In the genomic region with DNA sequence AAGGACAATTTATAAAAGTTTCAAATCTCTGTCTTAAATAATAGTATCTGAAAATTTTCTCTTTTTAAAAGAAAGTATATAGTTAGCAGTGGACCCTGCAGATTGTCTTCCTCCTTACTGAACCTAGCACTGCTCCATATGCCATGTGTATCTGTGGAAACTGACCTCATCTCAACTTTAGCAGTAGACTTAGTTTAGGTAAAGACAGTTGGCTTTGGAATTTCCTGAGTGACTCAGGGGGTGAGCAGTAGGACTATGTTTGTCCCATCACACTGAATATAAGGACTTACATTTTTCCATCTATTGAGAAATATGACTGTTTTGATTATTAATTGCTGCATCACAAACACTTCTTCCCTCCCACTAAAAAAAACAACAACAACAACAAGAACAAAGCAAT, we compare ENCODE assay signal across 31 cellular contexts.
DNase-seq lines count a peak whose midpoint lies in the region; ATAC-seq, FAIRE-seq and TF ChIP-seq lines count a peak whose summit lies in the region.
"Had no signal": no experiment of that assay in that cellular context is flagged by ENCODE, and none has a peak within 500 bp of the region (broad histone marks: within the 10 kb centered on the region; RNA-seq: fewer than 3 reads in every experiment).

No MANE protein-coding gene starts in this region.

- no peak overlapping the region for H2BK120ac ChIP-seq in trophoblast cell (ENCODE audit: insufficient read depth, low read length, poor library complexity)

- H3K9me3 ChIP-seq in breast epithelium (no peaks in the 10 kb centered on the region), trophoblast cell (ENCODE audit: insufficient read depth, low read depth, low read length) (no peaks in the 10 kb centered on the region), endodermal cell (ENCODE audit: control insufficient read depth, low read length) (no peaks in the 10 kb centered on the region)
- H3K9me3 ChIP-seq: adrenal gland, gastroesophageal sphincter, MG63, thyroid gland had no signal

- H3K79me2 ChIP-seq in trophoblast cell (ENCODE audit: control insufficient read depth, insufficient read depth, low read length, poor library complexity): no peaks in the 10 kb centered on the region

- BruUV-seq in MCF 10A (replicated peaks; lab: Mats Ljungman, UMichigan): no TSS peak

- no peak for FAIRE-seq in RCC 7860 (lab: Jason Lieb, UNC)

- H3K27me3 ChIP-seq in breast epithelium: no peaks in the 10 kb centered on the region
- H3K27me3 ChIP-seq in foreskin keratinocyte: no peaks in the 10 kb centered on the region
- no peaks in the 10 kb centered on the region for H3K27me3 ChIP-seq in trophoblast cell (ENCODE audit: insufficient read depth, low read length)
- no peaks in the 10 kb centered on the region for H3K27me3 ChIP-seq in endodermal cell (ENCODE audit: control insufficient read depth, insufficient read depth, low read length, poor library complexity, severe bottlenecking)
- H3K27me3 ChIP-seq: adrenal gland, dorsolateral prefrontal cortex, gastroesophageal sphincter, MG63, thyroid gland had no signal

- H2AFZ ChIP-seq in trophoblast cell (ENCODE audit: insufficient read depth, low read length, poor library complexity): no peak overlapping the region

- H2AK5ac ChIP-seq in trophoblast cell (ENCODE audit: low read length): no peak overlapping the region

- POLR2A ChIA-PET in MCF 10A (lab: Yijun Ruan, JAX): no interaction called here

- no peak for TF ChIP-seq POLR2A in breast epithelium (IDR thresholded peaks at IDR 0.05)

- H3K27me3 Mint-ChIP-seq in MCF 10A (ENCODE audit: insufficient read depth, unreplicated experiment): no peaks in the 10 kb centered on the region
- H3K27me3 Mint-ChIP-seq in endodermal cell (ENCODE audit: insufficient read depth): no peaks in the 10 kb centered on the region
- H3K27me3 Mint-ChIP-seq: activated CD4-positive, alpha-beta memory T cell treated with anti-CD3 and anti-CD28 coated beads for 36 hours; B cell; IgD-negative memory B cell; stimulated activated naive CD8-positive, alpha-beta T cell treated with anti-CD3 and anti-CD28 coated beads, Interleukin-15, Interleukin-2, amounts not matched to agents 100 ng/mL and 50 ng/mL, for 24 hours had no signal

- DNase-seq in MCF 10A (ENCODE audit: unreplicated experiment) (peak; percentile 1), breast epithelium (ENCODE audit: low spot score in 2 of 2) (no peak), amniotic epithelial cell (ENCODE audit: low read depth) (peak; percentile 43), foreskin keratinocyte (peak; percentile 28 to 48), trophoblast cell (no peak), endodermal cell (no peak), RCC 7860 (ENCODE audit: low spot score) (no peak)
- DNase-seq: activated CD4-positive, alpha-beta memory T cell treated with anti-CD3 and anti-CD28 coated beads for 36 hours; activated effector memory CD4-positive, alpha-beta T cell treated with anti-CD3 and anti-CD28 coated beads, Interleukin-2, amount 50 U/mL, for 16 hours; adrenal gland; caudate nucleus; DMS79; dorsolateral prefrontal cortex; GOT3; MG63; NCI-H1417 treated with DMSO at 0.1 percent for 48 hours; NCI-H2107; NCI-H510A treated with DMSO at 0.1 percent for 48 hours; NK-92 treated with Interleukin-12 subunit alpha and Interleukin-12 subunit beta, amount 100 ng/mL, for 24 hours; occipital lobe; stimulated activated CD4-positive, alpha-beta T cell treated with anti-CD3 and anti-CD28 coated beads, Interleukin-4, amount 100 ng/mL, for 1 hour; thyroid gland had no signal

- H3K4me3 Mint-ChIP-seq in MCF 10A (ENCODE audit: unreplicated experiment) (no peak overlapping the region), endodermal cell (no peak overlapping the region)
- H3K4me3 Mint-ChIP-seq: activated CD4-positive, alpha-beta memory T cell treated with anti-CD3 and anti-CD28 coated beads for 36 hours; B cell; IgD-negative memory B cell; stimulated activated naive CD8-positive, alpha-beta T cell treated with anti-CD3 and anti-CD28 coated beads, Interleukin-15, Interleukin-2, amounts not matched to agents 100 ng/mL and 50 ng/mL, for 24 hours; WTC11 had no signal

- H2BK12ac ChIP-seq in trophoblast cell (ENCODE audit: low read length): no peak overlapping the region

- H3K4ac ChIP-seq in trophoblast cell (ENCODE audit: low read depth, low read length): no peak overlapping the region

- no peaks in the 10 kb centered on the region for H3K9me3 Mint-ChIP-seq in MCF 10A (ENCODE audit: unreplicated experiment)
- H3K9me3 Mint-ChIP-seq in endodermal cell: peaks cover 16% of the 10 kb centered on the region

- H4K8ac ChIP-seq in trophoblast cell (ENCODE audit: low read depth, low read length): no peak overlapping the region

- H3K4me1 Mint-ChIP-seq in MCF 10A (ENCODE audit: insufficient read depth, unreplicated experiment): no peaks in the 10 kb centered on the region
- peaks cover 2% of the 10 kb centered on the region for H3K4me1 Mint-ChIP-seq in endodermal cell
- H3K4me1 Mint-ChIP-seq: B cell, IgD-negative memory B cell had no signal

- no peaks in the 10 kb centered on the region for H3K4me1 ChIP-seq in breast epithelium
- no peaks in the 10 kb centered on the region for H3K4me1 ChIP-seq in foreskin keratinocyte
- no peaks in the 10 kb centered on the region for H3K4me1 ChIP-seq in trophoblast cell (ENCODE audit: control insufficient read depth in 1 of 2, insufficient read depth in 2 of 2, low read length in 2 of 2)
- H3K4me1 ChIP-seq in endodermal cell (ENCODE audit: control insufficient read depth, insufficient read depth, low read length): no peaks in the 10 kb centered on the region
- H3K4me1 ChIP-seq: adrenal gland, gastroesophageal sphincter, thyroid gland had no signal

- H3K4me3 ChIP-seq in breast epithelium (no peak overlapping the region), trophoblast cell (ENCODE audit: low read depth, low read length) (no peak overlapping the region), endodermal cell (ENCODE audit: low read length) (no peak overlapping the region)
- H3K4me3 ChIP-seq: adrenal gland, dorsolateral prefrontal cortex, gastroesophageal sphincter, MG63, SK-N-MC, thyroid gland had no signal

- no peak overlapping the region for H3K23ac ChIP-seq in trophoblast cell (ENCODE audit: low read length)

- H3K14ac ChIP-seq in trophoblast cell (ENCODE audit: low read length): no peak overlapping the region

- H3K36me3 Mint-ChIP-seq in MCF 10A (ENCODE audit: insufficient read depth, unreplicated experiment) (no peaks in the 10 kb centered on the region), endodermal cell (ENCODE audit: low read depth) (no peaks in the 10 kb centered on the region)
- H3K36me3 Mint-ChIP-seq: activated CD4-positive, alpha-beta memory T cell treated with anti-CD3 and anti-CD28 coated beads for 36 hours; IgD-negative memory B cell had no signal

- no peaks in the 10 kb centered on the region for H3K79me1 ChIP-seq in trophoblast cell (ENCODE audit: low read length)

- H3K4me2 ChIP-seq in trophoblast cell (ENCODE audit: low read length): no peak overlapping the region

- H4K12ac ChIP-seq in trophoblast cell (ENCODE audit: low read depth, low read length): no peak overlapping the region

- no peak overlapping the region for H3K18ac ChIP-seq in trophoblast cell (ENCODE audit: low read length)

- H3K36me3 ChIP-seq in breast epithelium (no peaks in the 10 kb centered on the region), trophoblast cell (ENCODE audit: control insufficient read depth in 1 of 2, insufficient read depth in 2 of 2, low read length in 2 of 2) (no peaks in the 10 kb centered on the region), endodermal cell (ENCODE audit: control insufficient read depth, insufficient read depth, low read length) (no peaks in the 10 kb centered on the region)
- H3K36me3 ChIP-seq: adrenal gland, gastroesophageal sphincter, MG63, thyroid gland had no signal

- ATAC-seq in foreskin keratinocyte: peak; percentile 56
- no peak for ATAC-seq in GM21723 (IDR thresholded peaks at IDR 0.05; ENCODE audit: unreplicated experiment)
- ATAC-seq: gastroesophageal sphincter, Panc1, WTC11 had no signal

- H4K91ac ChIP-seq in trophoblast cell (ENCODE audit: low read depth, low read length): no peak overlapping the region

- TF ChIP-seq CTCF in MCF 10A (IDR thresholded peaks at IDR 0.05; ENCODE audit: unreplicated experiment): no peak
- no peak for TF ChIP-seq CTCF in breast epithelium (IDR thresholded peaks at IDR 0.05)
- no peak for TF ChIP-seq CTCF in foreskin keratinocyte (conservative IDR thresholded peaks at IDR 0.05)
- no peak for TF ChIP-seq CTCF in endodermal cell (conservative IDR thresholded peaks at IDR 0.05)

- H3K27ac Mint-ChIP-seq in MCF 10A (ENCODE audit: low read depth, unreplicated experiment) (no peak overlapping the region), endodermal cell (no peak overlapping the region)
- H3K27ac Mint-ChIP-seq: activated CD4-positive, alpha-beta memory T cell treated with anti-CD3 and anti-CD28 coated beads for 36 hours; B cell; IgD-negative memory B cell; stimulated activated naive CD8-positive, alpha-beta T cell treated with anti-CD3 and anti-CD28 coated beads, Interleukin-15, Interleukin-2, amounts not matched to agents 100 ng/mL and 50 ng/mL, for 24 hours; WTC11 had no signal

- CTCF ChIA-PET in MCF 10A (lab: Yijun Ruan, JAX): interaction anchor here (0.6 kb wide), 2 partner anchors 67 to 293 kb away, joined by 3 to 4 read pairs; no protein-coding TSS in a partner anchor

- H2BK5ac ChIP-seq in trophoblast cell (ENCODE audit: low read depth, low read length, poor library complexity): no peak overlapping the region

- H3K27ac ChIP-seq in breast epithelium (no peak overlapping the region), foreskin keratinocyte (no peak overlapping the region), trophoblast cell (ENCODE audit: low read depth, low read length) (no peak overlapping the region), endodermal cell (ENCODE audit: low read depth, low read length) (no peak overlapping the region)
- H3K27ac ChIP-seq: 22Rv1, adrenal gland, dorsolateral prefrontal cortex, gastroesophageal sphincter, SK-N-MC, thyroid gland had no signal

- H3K9ac ChIP-seq in trophoblast cell (ENCODE audit: low read length) (no peak overlapping the region), endodermal cell (ENCODE audit: extremely low read depth, low read length, poor library complexity, severe bottlenecking) (no peak overlapping the region)

- intact Hi-C loops in MCF 10A (cut with micrococcal nuclease): no loop called here
- intact Hi-C loops in breast epithelium (cut with DNase I; ENCODE audit: low total_unique reads): no loop called here

Comparison
In these comparisons a context has a peak if more than half of its experiments do, and no peak if none do; other contexts are left out.
1. DNase-seq: peak in MCF 10A (single experiment), amniotic epithelial cell (single experiment) and foreskin keratinocyte (2 of 2); none in breast epithelium (0 of 2), trophoblast cell (0 of 2), endodermal cell (single experiment) and RCC 7860 (single experiment).